17 cellular contexts compared by ENCODE assay signal in the genomic region with DNA sequence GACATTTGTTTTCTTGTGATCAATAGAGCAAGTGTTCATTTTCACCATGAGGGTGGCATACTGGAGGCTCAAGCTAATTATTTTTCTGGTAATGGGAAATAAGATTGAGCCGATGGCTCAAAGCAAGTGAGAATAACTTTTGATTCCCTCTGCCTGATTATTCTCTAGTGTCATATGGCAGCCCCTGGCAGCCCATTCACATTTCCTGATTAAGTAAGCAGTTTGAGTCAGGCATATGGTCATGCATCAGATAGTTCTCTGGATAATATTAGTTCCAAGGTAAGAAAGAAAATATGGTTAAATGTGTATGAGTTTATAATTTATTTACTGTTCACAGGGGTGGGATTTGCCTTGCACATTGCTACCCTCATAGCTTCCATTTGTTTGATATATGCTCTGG.
"Had no signal": no experiment of that assay in that cellular context is flagged by ENCODE, and none has a peak within 500 bp of the region (broad histone marks: within the 10 kb centered on the region; RNA-seq: fewer than 3 reads in every experiment).

No MANE protein-coding gene starts in this region.

- ATAC-seq: K562, Panc1, PC-3 had no signal

- DNase-seq: MV-4-11, NCI-H1048, NCI-H1105, NCI-H1417, NCI-H1436 treated with DMSO at 0.1 percent for 48 hours, NCI-H187, NCI-H2029, NCI-H2081 treated with DMSO at 0.1 percent for 48 hours, NCI-H2227 treated with DMSO at 0.1 percent for 48 hours, NCI-H510A, NCI-H524 treated with DMSO at 0.1 percent for 48 hours, NCI-H69, NCI-H774, PC-3, SHP77 had no signal
